ENCODE assay signal across 14 cellular contexts in genomic region chr12:104615048-104615561, GRCh38.
DNase-seq lines count a peak whose midpoint lies in the region; ATAC-seq and TF ChIP-seq lines count a peak whose summit lies in the region.
"Had no signal": no experiment of that assay in that cellular context is flagged by ENCODE, and none has a peak within 500 bp of the region (broad histone marks: within the 10 kb centered on the region; RNA-seq: fewer than 3 reads in every experiment).

No MANE protein-coding gene starts in this region.

- no peak overlapping the region for H2AFZ ChIP-seq in neural progenitor cell (replicated peaks)

- H3K9me3 ChIP-seq in neutrophil = no peaks in the 10 kb centered on the region
- no peaks in the 10 kb centered on the region for H3K9me3 ChIP-seq in neural progenitor cell (ENCODE audit: low read depth)

- H3K9me3 Mint-ChIP-seq in neural progenitor cell = no peaks in the 10 kb centered on the region

- H3K27ac ChIP-seq in neutrophil (peak overlapping the region; percentile 44), neural progenitor cell (no peak overlapping the region)
- H3K27ac ChIP-seq: 22Rv1 had no signal

- peaks cover 5 to 29% of the 10 kb centered on the region in 2 experiments for H3K4me1 ChIP-seq in neutrophil (ENCODE audit: control insufficient read depth in 1 of 2, insufficient read depth in 1 of 2, low read depth in 1 of 2, low read length in 1 of 2)
- peaks cover 8% of the 10 kb centered on the region for H3K4me1 ChIP-seq in neural progenitor cell

- no peaks in the 10 kb centered on the region for H3K27me3 Mint-ChIP-seq in neural progenitor cell (ENCODE audit: insufficient read depth, low read depth)

- peaks cover 5% of the 10 kb centered on the region for H3K36me3 Mint-ChIP-seq in neural progenitor cell

- H4K20me1 ChIP-seq in neural progenitor cell (ENCODE audit: low read depth) = no peaks in the 10 kb centered on the region

- H3K79me2 ChIP-seq in neural progenitor cell (ENCODE audit: low read depth) = no peaks in the 10 kb centered on the region

- H3K4me3 ChIP-seq in neutrophil (ENCODE audit: low read depth in 1 of 2, low read length in 1 of 2) = no peak overlapping the region
- no peak overlapping the region for H3K4me3 ChIP-seq in neural progenitor cell

- no peak overlapping the region for H3K9ac ChIP-seq in neural progenitor cell

- ATAC-seq in Right ventricle myocardium inferior (peak; percentile 93), Right ventricle myocardium superior (ENCODE audit: poor library complexity) (peak; percentile 92)

- H3K36me3 ChIP-seq in neutrophil = peaks cover 6% of the 10 kb centered on the region
- H3K36me3 ChIP-seq in neural progenitor cell = no peaks in the 10 kb centered on the region

- H3K4me2 ChIP-seq in neural progenitor cell = no peak overlapping the region

- no peak overlapping the region for H3K4me3 Mint-ChIP-seq in neural progenitor cell

- no peaks in the 10 kb centered on the region for H3F3A ChIP-seq in neural progenitor cell (ENCODE audit: low read depth)

- H3K27ac Mint-ChIP-seq in neural progenitor cell = no peak overlapping the region

- DNase-seq in Right ventricle myocardium inferior (ENCODE audit: missing footprints) = peak; percentile 80
- DNase-seq in cardiac septum (ENCODE audit: low spot score) = no peak
- DNase-seq in Right ventricle myocardium superior = peak; percentile 78
- no peak for DNase-seq in COLO668 (lab: John Stamatoyannopoulos, UW; ENCODE audit: unreplicated experiment)
- no peak for DNase-seq in pons (ENCODE audit: low spot score)
- no peak for DNase-seq in neural progenitor cell (ENCODE audit: low spot score)
- DNase-seq in stimulated activated CD4-positive, alpha-beta T cell treated with anti-CD3 and anti-CD28 coated beads, Interleukin-2, amount 100 ng/mL, for 24 hours = no peak
- DNase-seq: activated CD4-positive, alpha-beta T cell treated with anti-CD3 and anti-CD28 coated beads, Interleukin-2, amount 50 U/mL, for 4 hours; Calu3; NCI-H1417 treated with DMSO at 0.1 percent for 48 hours; retina; T-helper 2 cell had no signal

- peaks cover 1% of the 10 kb centered on the region for H3K4me1 Mint-ChIP-seq in neural progenitor cell

- intact Hi-C loops in Right ventricle myocardium inferior (cut with DNase I) = no loop called here
- intact Hi-C loops in cardiac septum (cut with DNase I) = no loop called here
- intact Hi-C loops in Right ventricle myocardium superior (cut with DNase I) = no loop called here

- H3K27me3 ChIP-seq in neutrophil (no peaks in the 10 kb centered on the region), neural progenitor cell (no peaks in the 10 kb centered on the region)

- TF ChIP-seq CTCF in neutrophil (IDR thresholded peaks at IDR 0.05) (no peak), neural progenitor cell (IDR thresholded peaks at IDR 0.05) (no peak)

Comparison
In these comparisons a context has a peak if more than half of its experiments do, and no peak if none do; other contexts are left out.
1. DNase-seq: peak in Right ventricle myocardium inferior (single experiment) and Right ventricle myocardium superior (single experiment); none in cardiac septum (single experiment), COLO668 (single experiment), pons (single experiment), neural progenitor cell (single experiment) and stimulated activated CD4-positive, alpha-beta T cell treated with anti-CD3 and anti-CD28 coated beads, Interleukin-2, amount 100 ng/mL, for 24 hours (0 of 2).